Comparison of ENCODE assay signal across 8 cellular contexts in genomic region chr5:111550282-111551020, GRCh38. TPM values are rescaled to one million over a fixed set of nuclear protein-coding genes. Genes with fewer than 3 reads are reported as not detected.
A peak's percentile ranks its signal among the peaks of the same experiment; 100 is the strongest.
DNase-seq lines count a peak whose midpoint lies in the region; ATAC-seq and TF ChIP-seq lines count a peak whose summit lies in the region.

No MANE protein-coding gene starts in this region.

- H3K4me1 Mint-ChIP-seq in CD4-positive, alpha-beta T cell (ENCODE audit: low read depth) = peaks cover 21% of the 10 kb centered on the region
- H3K4me1 Mint-ChIP-seq in activated CD4-positive, alpha-beta memory T cell treated with anti-CD3 and anti-CD28 coated beads, Interleukin-2, amount 10 ng/mL, durations not matched to agents 7 days and 5 days = peaks cover 15% of the 10 kb centered on the region
- peaks cover 0 to 4% of the 10 kb centered on the region in 2 donors for H3K4me1 Mint-ChIP-seq in effector memory CD8-positive, alpha-beta T cell (ENCODE audit: low read depth in 2 of 2)

- H3K27me3 ChIP-seq in CD4-positive, alpha-beta T cell (ENCODE audit: control insufficient read depth, insufficient read depth, low read length) = no peaks in the 10 kb centered on the region

- no peaks in the 10 kb centered on the region for H3K36me3 ChIP-seq in mesodermal cell (ENCODE audit: control insufficient read depth, insufficient read depth, low read length)

- no peak overlapping the region for H3K27ac Mint-ChIP-seq in CD4-positive, alpha-beta T cell
- no peak overlapping the region for H3K27ac Mint-ChIP-seq in activated CD4-positive, alpha-beta memory T cell treated with anti-CD3 and anti-CD28 coated beads, Interleukin-2, amount 10 ng/mL, durations not matched to agents 7 days and 5 days
- H3K27ac Mint-ChIP-seq in effector memory CD8-positive, alpha-beta T cell = no peak overlapping the region

- peaks cover 12% of the 10 kb centered on the region for H3K4me1 ChIP-seq in mesodermal cell (ENCODE audit: control insufficient read depth, insufficient read depth, low read length, poor library complexity, severe bottlenecking)

- no peaks in the 10 kb centered on the region for H3K9me3 ChIP-seq in CD4-positive, alpha-beta T cell (ENCODE audit: control insufficient read depth, low read length)
- H3K9me3 ChIP-seq in mesodermal cell (ENCODE audit: control insufficient read depth, low read length) = no peaks in the 10 kb centered on the region

- H3K36me3 Mint-ChIP-seq in CD4-positive, alpha-beta T cell (ENCODE audit: low read depth) = no peaks in the 10 kb centered on the region
- no peaks in the 10 kb centered on the region for H3K36me3 Mint-ChIP-seq in activated CD4-positive, alpha-beta memory T cell treated with anti-CD3 and anti-CD28 coated beads, Interleukin-2, amount 10 ng/mL, durations not matched to agents 7 days and 5 days (ENCODE audit: low read depth)
- peaks cover 2% of the 10 kb centered on the region for H3K36me3 Mint-ChIP-seq in effector memory CD8-positive, alpha-beta T cell (ENCODE audit: insufficient read depth)

- peak; percentile 68 for TF ChIP-seq CTCF in CD4-positive, alpha-beta T cell (IDR thresholded peaks at IDR 0.05)

- CTCF ChIA-PET in CD4-positive, alpha-beta T cell (lab: Charles Lee) = interaction anchor here (0.9 to 1.3 kb wide), 3 partner anchors 12 to 41 kb away, joined by 4 to 6 read pairs (median 4); no protein-coding TSS in a partner anchor
- CTCF ChIA-PET in activated CD4-positive, alpha-beta memory T cell treated with anti-CD3 and anti-CD28 coated beads, Interleukin-2, amount 10 ng/mL, durations not matched to agents 7 days and 5 days (lab: Charles Lee) = interaction anchor here (0.6 to 1.6 kb wide), 16 partner anchors 9 to 610 kb away, joined by 3 to 10 read pairs (median 4); partner anchors contain the start of gene STARD4

- peak; percentile 90 for ATAC-seq in CD4-positive, alpha-beta T cell (ENCODE audit: poor library complexity)
- peak; percentile 96 for ATAC-seq in GM19372 (IDR thresholded peaks at IDR 0.05; ENCODE audit: low read depth, unreplicated experiment)
- peak; percentile 93 for ATAC-seq in HG03460 (IDR thresholded peaks at IDR 0.05; ENCODE audit: unreplicated experiment)
- peak; percentile 90 for ATAC-seq in effector memory CD8-positive, alpha-beta T cell (replicated peaks)

- POLR2A ChIA-PET in CD4-positive, alpha-beta T cell (lab: Charles Lee) = no interaction called here
- POLR2A ChIA-PET in activated CD4-positive, alpha-beta memory T cell treated with anti-CD3 and anti-CD28 coated beads, Interleukin-2, amount 10 ng/mL, durations not matched to agents 7 days and 5 days (lab: Charles Lee) = no interaction called here

- DNase-seq in CD4-positive, alpha-beta T cell = peak; percentile 37 to 64 (median 54)
- DNase-seq in NCI-H748 (lab: John Stamatoyannopoulos, UW; ENCODE audit: unreplicated experiment) = peak; percentile 78
- DNase-seq in activated CD4-positive, alpha-beta memory T cell treated with anti-CD3 and anti-CD28 coated beads, Interleukin-2, amount 10 ng/mL, durations not matched to agents 7 days and 5 days = peak; percentile 68
- peak; percentile 62 to 72 (median 68) for DNase-seq in effector memory CD8-positive, alpha-beta T cell
- peak; percentile 34 to 43 for DNase-seq in stimulated activated CD8-positive, alpha-beta memory T cell treated with anti-CD3 and anti-CD28 coated beads, Interleukin-15, amount 100 ng/mL, for 48 hours (ENCODE audit: low read depth in 2 of 2)

- no peak overlapping the region for H3K27ac ChIP-seq in CD4-positive, alpha-beta T cell (ENCODE audit: low read depth, low read length)
- H3K27ac ChIP-seq in mesodermal cell (ENCODE audit: low read depth, low read length, severe bottlenecking) = peak overlapping the region; percentile 82

- no peak overlapping the region for H3K4me3 Mint-ChIP-seq in CD4-positive, alpha-beta T cell
- H3K4me3 Mint-ChIP-seq in activated CD4-positive, alpha-beta memory T cell treated with anti-CD3 and anti-CD28 coated beads, Interleukin-2, amount 10 ng/mL, durations not matched to agents 7 days and 5 days = no peak overlapping the region
- H3K4me3 Mint-ChIP-seq in effector memory CD8-positive, alpha-beta T cell = no peak overlapping the region

- no peak overlapping the region for H3K4me3 ChIP-seq in mesodermal cell (ENCODE audit: extremely low read depth, insufficient read depth, low read length, poor library complexity, severe bottlenecking)

- intact Hi-C loops in CD4-positive, alpha-beta T cell (cut with DNase I, micrococcal nuclease) = loop anchor here (1.0 to 5.0 kb wide), 3 partner anchors 292 to 597 kb away; no protein-coding TSS in a partner anchor

- peaks cover 3% of the 10 kb centered on the region for H3K27me3 Mint-ChIP-seq in CD4-positive, alpha-beta T cell
- peaks cover 6% of the 10 kb centered on the region for H3K27me3 Mint-ChIP-seq in activated CD4-positive, alpha-beta memory T cell treated with anti-CD3 and anti-CD28 coated beads, Interleukin-2, amount 10 ng/mL, durations not matched to agents 7 days and 5 days
- H3K27me3 Mint-ChIP-seq in effector memory CD8-positive, alpha-beta T cell = peaks cover 20 to 45% of the 10 kb centered on the region in 2 donors

- 37 to 51% methylated on average over 5 to 6 of the region's 8 CpGs for WGBS in mesodermal cell (ENCODE audit: insufficient coverage in 2 of 2), 2 experiments

- H3K9me3 Mint-ChIP-seq in CD4-positive, alpha-beta T cell = no peaks in the 10 kb centered on the region
- H3K9me3 Mint-ChIP-seq in activated CD4-positive, alpha-beta memory T cell treated with anti-CD3 and anti-CD28 coated beads, Interleukin-2, amount 10 ng/mL, durations not matched to agents 7 days and 5 days = no peaks in the 10 kb centered on the region
- no peaks in the 10 kb centered on the region for H3K9me3 Mint-ChIP-seq in effector memory CD8-positive, alpha-beta T cell

RNA-seq across cellular contexts. Expression of gene STARD4, which starts 38.1 kb away (rescaled TPM):
- 10 to 100 TPM; 14.9 to 15.2 TPM for total RNA-seq in CD4-positive, alpha-beta T cell
- total RNA-seq in activated CD4-positive, alpha-beta memory T cell treated with anti-CD3 and anti-CD28 coated beads, Interleukin-2, amount 10 ng/mL, durations not matched to agents 7 days and 5 days = 10 to 100 TPM; 71.8 to 74.9 TPM
- 98.5 TPM for polyA plus RNA-seq in mesodermal cell (2013, experiment 1 of 2)
- 92.2 TPM for polyA plus RNA-seq in mesodermal cell (2013, experiment 2 of 2)

Comparison
In these comparisons a context has a peak if more than half of its experiments do, and no peak if none do; other contexts are left out.
1. RNA of gene STARD4, which starts 38.1 kb away (total RNA-seq): 71.8 to 74.9 TPM in activated CD4-positive, alpha-beta memory T cell treated with anti-CD3 and anti-CD28 coated beads, Interleukin-2, amount 10 ng/mL, durations not matched to agents 7 days and 5 days; 14.9 to 15.2 TPM in CD4-positive, alpha-beta T cell; every median in the first group is over 4 times any median in the second.
2. Peak in every context shown above with its lines, with median percentiles within 50 percentile points of each other: ATAC-seq and DNase-seq.